ENCODE assay signal across 8 cellular contexts in the genomic region with DNA sequence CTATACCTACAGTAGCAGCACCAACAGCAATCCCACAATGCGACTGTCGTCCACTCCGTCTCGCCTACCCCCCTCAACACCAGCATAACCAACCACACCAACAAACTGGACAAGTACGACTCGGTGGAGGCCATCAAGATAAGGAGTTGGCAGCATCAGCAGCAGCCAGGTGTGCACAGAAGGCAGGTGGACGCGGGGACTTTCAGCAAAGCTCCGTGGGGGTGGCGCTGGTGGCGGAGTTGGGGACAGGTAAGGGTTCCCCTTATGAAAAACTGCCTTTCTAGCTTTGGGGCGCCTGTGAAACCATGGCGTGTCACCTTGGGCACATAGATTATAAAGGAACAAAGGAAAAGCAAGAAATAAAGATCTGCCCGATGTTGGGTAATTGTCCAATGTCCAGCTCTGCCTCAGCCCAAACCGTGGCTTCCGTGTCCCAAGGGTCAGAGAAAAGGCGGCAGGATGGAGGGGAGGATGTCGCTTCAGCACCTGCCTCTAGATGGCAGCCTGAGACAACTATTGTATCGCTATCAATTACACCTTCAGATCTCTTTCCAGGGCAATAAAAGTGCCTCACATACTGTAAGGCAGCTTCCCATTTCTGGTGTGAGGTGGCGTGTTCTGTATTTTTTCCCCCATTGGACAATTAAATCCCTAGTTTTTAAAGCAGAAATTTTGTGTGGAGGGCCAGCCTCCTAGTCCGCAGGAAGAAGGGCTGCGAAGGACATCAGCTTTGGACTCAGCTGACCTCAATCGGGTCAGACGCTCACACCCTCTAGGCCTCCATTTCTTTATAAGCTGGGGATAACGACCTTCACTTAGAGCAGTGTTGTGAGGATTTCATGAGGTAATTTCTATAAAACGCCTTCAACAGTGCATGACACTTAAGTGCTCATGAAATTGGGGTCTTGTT. TPM values are rescaled to one million over a fixed set of nuclear protein-coding genes. Genes with fewer than 3 reads are reported as not detected.
DNase-seq lines count a peak whose midpoint lies in the region; ATAC-seq and TF ChIP-seq lines count a peak whose summit lies in the region.

No MANE protein-coding gene starts in this region.

- no peaks in the 10 kb centered on the region for H3K9me3 ChIP-seq in RWPE2 (ENCODE audit: severe bottlenecking)

- ATAC-seq in RWPE2 (ENCODE audit: low read depth) = peak; percentile 88

- no peak overlapping the region for H3K27ac ChIP-seq in RWPE2 (ENCODE audit: poor library complexity, severe bottlenecking)

- peak; percentile 69 for DNase-seq in activated effector memory CD4-positive, alpha-beta T cell treated with anti-CD3 and anti-CD28 coated beads, Interleukin-2, amount 50 U/mL, for 16 hours
- no peak for DNase-seq in activated effector memory CD4-positive, alpha-beta T cell treated with Interleukin-2 at 50 U/mL for 16 hours
- peak; percentile 61 for DNase-seq in HFFc6
- peak; percentile 75 for DNase-seq in NAMALWA (ENCODE audit: low spot score)
- DNase-seq in RWPE2 (ENCODE audit: low spot score) = no peak
- peak; percentile 6 for DNase-seq in brain pericyte (ENCODE audit: low read depth, low spot score)
- DNase-seq in islet precursor cell = peak; percentile 75
- peak; percentile 34 for DNase-seq in stimulated activated CD4-positive, alpha-beta T cell treated with anti-CD3 and anti-CD28 coated beads, Interleukin-4, amount 100 ng/mL, for 24 hours

- H3K9me3 Mint-ChIP-seq in HFFc6 = no peaks in the 10 kb centered on the region

- no peaks in the 10 kb centered on the region for H3K36me3 ChIP-seq in RWPE2 (ENCODE audit: low read depth)

- peak overlapping the region; percentile 99 for H3K27ac Mint-ChIP-seq in HFFc6

- TF ChIP-seq CTCF in HFFc6 (IDR thresholded peaks at IDR 0.05) (peak; percentile 86), RWPE2 (IDR thresholded peaks at IDR 0.05; ENCODE audit: poor library complexity, severe bottlenecking) (peak; percentile 89)

- no peaks in the 10 kb centered on the region for H3K36me3 Mint-ChIP-seq in HFFc6 (ENCODE audit: low read depth)

- H3K4me3 ChIP-seq in RWPE2 (ENCODE audit: severe bottlenecking) = no peak overlapping the region

- H3K4me1 Mint-ChIP-seq in HFFc6 (ENCODE audit: low read depth) = peaks cover 27% of the 10 kb centered on the region

- peak overlapping the region; percentile 5; the same call in 1 of the 2 replicates for H3K4me3 Mint-ChIP-seq in HFFc6

- H3K27me3 Mint-ChIP-seq in HFFc6 (ENCODE audit: insufficient read depth) = peaks cover 3% of the 10 kb centered on the region

- H3K27me3 ChIP-seq in RWPE2 (ENCODE audit: insufficient read depth, poor library complexity, severe bottlenecking) = peaks cover 6% of the 10 kb centered on the region

- H3K4me1 ChIP-seq in RWPE2 (ENCODE audit: insufficient read depth, poor library complexity, severe bottlenecking) = no peaks in the 10 kb centered on the region

RNA-seq across cellular contexts. Expression of gene MTRR, which starts 58.8 kb away (rescaled TPM):
- total RNA-seq in HFFc6 (2021; fragmentation: NEBNext Ultra II Directional; extraction: Animal tissue kit (Norgen Biotek cat#: 25700)) = 10 to 100 TPM; 33.8 to 44.1 (median 37.0) TPM

RNA-seq across cellular contexts. Expression of gene FASTKD3, which starts 58.9 kb away (rescaled TPM):
- 1 to 10 TPM; 6.6 to 8.5 (median 7.9) TPM for total RNA-seq in HFFc6 (2021; fragmentation: NEBNext Ultra II Directional; extraction: Animal tissue kit (Norgen Biotek cat#: 25700))

Comparison
In these comparisons a context has a peak if more than half of its experiments do, and no peak if none do; other contexts are left out.
1. DNase-seq: peak in activated effector memory CD4-positive, alpha-beta T cell treated with anti-CD3 and anti-CD28 coated beads, Interleukin-2, amount 50 U/mL, for 16 hours (single experiment), HFFc6 (single experiment), NAMALWA (single experiment), brain pericyte (single experiment), islet precursor cell (single experiment) and stimulated activated CD4-positive, alpha-beta T cell treated with anti-CD3 and anti-CD28 coated beads, Interleukin-4, amount 100 ng/mL, for 24 hours (single experiment); none in activated effector memory CD4-positive, alpha-beta T cell treated with Interleukin-2 at 50 U/mL for 16 hours (single experiment) and RWPE2 (single experiment).